Comparison of ENCODE assay signal across 8 cellular contexts in the genomic region with DNA sequence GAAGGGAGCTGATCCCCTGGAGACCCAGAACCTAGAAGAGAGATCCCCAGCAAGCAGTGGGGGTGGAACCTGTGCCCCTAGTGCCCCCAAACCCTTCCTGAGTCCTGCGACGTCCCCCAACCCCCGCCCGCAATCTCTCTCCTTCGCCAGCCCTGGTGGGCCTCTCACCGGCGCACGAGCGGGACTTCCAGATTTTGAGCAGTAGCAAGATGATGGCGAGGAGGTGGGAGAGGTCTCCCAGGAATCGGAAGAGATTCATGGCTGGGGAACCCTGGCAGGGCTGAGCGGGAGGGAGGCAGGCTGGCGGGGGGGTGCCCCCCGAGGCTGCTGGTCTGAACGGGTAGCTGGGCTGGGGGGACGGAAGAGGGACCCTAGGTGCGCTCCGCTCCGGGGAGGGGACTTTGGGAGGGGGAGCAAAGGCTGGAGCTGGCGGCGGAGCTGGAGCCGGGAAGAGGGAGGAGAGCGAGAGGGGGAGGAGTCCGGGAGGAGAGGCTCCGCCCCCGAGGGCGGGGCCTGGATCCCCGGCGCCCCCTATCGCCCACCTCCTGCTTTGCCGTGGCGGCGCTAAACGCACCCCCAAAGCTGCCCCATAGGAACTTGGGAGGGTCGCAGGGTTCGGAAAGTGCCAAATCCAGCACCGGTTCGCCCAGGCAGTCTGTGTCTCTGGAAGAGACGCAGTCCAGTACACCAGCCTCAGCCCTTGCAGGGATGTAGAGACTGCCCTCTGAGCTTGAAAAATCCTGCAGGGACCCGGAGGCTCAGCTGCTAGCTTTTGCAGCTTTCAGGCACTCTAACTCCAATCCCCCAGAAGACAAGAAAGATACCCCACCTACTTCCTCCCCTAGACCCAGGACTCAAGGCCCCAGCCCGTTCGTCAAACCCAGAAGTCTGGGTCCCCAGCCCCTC. TPM values are rescaled to one million over a fixed set of nuclear protein-coding genes. Genes with fewer than 3 reads are reported as not detected.
A peak's percentile ranks its signal among the peaks of the same experiment; 100 is the strongest.
DNase-seq lines count a peak whose midpoint lies in the region; ATAC-seq and TF ChIP-seq lines count a peak whose summit lies in the region.

A gene (minus strand): TSS at position 452 of the 906 bp plus-strand sequence. CDS start 193 bp downstream, at position 259.

- no peak within 1 kb of the TSS for H4K8ac ChIP-seq in H9 (replicated peaks; ENCODE audit: insufficient read length, low read depth, low read length)

- TF ChIP-seq CTCF in DND-41 (IDR thresholded peaks at IDR 0.05; ENCODE audit: borderline replicate concordance, extremely low read depth, low read length, poor library complexity, severe bottlenecking) (peak; percentile 97), H9 (conservative IDR thresholded peaks at IDR 0.05) (peak; percentile 95), VCaP (conservative IDR thresholded peaks at IDR 0.05) (peak; percentile 96), mammary epithelial cell (conservative IDR thresholded peaks at IDR 0.05 in 1 of 2, IDR thresholded peaks at IDR 0.05 in 1 of 2; ENCODE audit: extremely low read depth in 1 of 2, insufficient read depth in 1 of 2, low read depth in 1 of 2, low read length in 2 of 2) (peak; percentile 70 to 95)

- in situ Hi-C loops in mammary epithelial cell (cut with MboI; ENCODE audit: low sequenced_read_pairs in 2 of 2): no loop called here

- 0 out of 2 replicates have a peak, but pooled peaks cover 4% of the 10 kb centered on the region for H4K20me1 ChIP-seq in DND-41 (ENCODE audit: insufficient read depth, low read length)
- H4K20me1 ChIP-seq in H9 (ENCODE audit: control insufficient read depth, insufficient read depth, insufficient read length): no peaks in the 10 kb centered on the region
- no peaks in the 10 kb centered on the region for H4K20me1 ChIP-seq in mammary epithelial cell (ENCODE audit: insufficient read depth, low read length)

- H2AFZ ChIP-seq in DND-41 (ENCODE audit: low read depth, low read length): peak within 1 kb of the TSS; percentile 82
- H2AFZ ChIP-seq in H9 (ENCODE audit: low read length): no peak within 1 kb of the TSS
- peak within 1 kb of the TSS; percentile 92 for H2AFZ ChIP-seq in mammary epithelial cell (ENCODE audit: low read depth, low read length)

- BruUV-seq in mammary epithelial cell (replicated peaks; lab: Mats Ljungman, UMichigan): TSS peak; percentile 61

- peak within 1 kb of the TSS; percentile 93 to 98 for H3K4me3 Mint-ChIP-seq in H9

- peaks cover 45% of the 10 kb centered on the region for H3K27me3 Mint-ChIP-seq in H9 (ENCODE audit: low read depth)

- H3K27ac Mint-ChIP-seq in H9: peak within 1 kb of the TSS; percentile 77 to 96 (median 94)

- no peak within 1 kb of the TSS for H2BK120ac ChIP-seq in H9 (ENCODE audit: low read depth, low read length, poor library complexity, severe bottlenecking)

- no peak within 1 kb of the TSS for H4K91ac ChIP-seq in H9 (ENCODE audit: insufficient read length, low read depth, low read length)

- no peak within 1 kb of the TSS for H3K4ac ChIP-seq in H9 (ENCODE audit: low read depth, low read length)

- no peak within 1 kb of the TSS for H2BK15ac ChIP-seq in H9 (ENCODE audit: low read depth, low read length)

- peak within 1 kb of the TSS; percentile 76 for H3K4me2 ChIP-seq in DND-41 (ENCODE audit: insufficient read depth, low read length)
- H3K4me2 ChIP-seq in H9 (ENCODE audit: insufficient read depth, insufficient read length, low read length): peak within 1 kb of the TSS; percentile 65
- H3K4me2 ChIP-seq in mammary epithelial cell (ENCODE audit: insufficient read depth, low read depth, low read length): peak within 1 kb of the TSS; percentile 87

- H3K4me1 Mint-ChIP-seq in H9: peaks cover 21 to 43% of the 10 kb centered on the region in 2 experiments

- H3K18ac ChIP-seq in H9 (ENCODE audit: insufficient read length, low read depth, low read length): peak within 1 kb of the TSS; percentile 70

- CTCF ChIA-PET in mammary epithelial cell (lab: Charles Lee; ENCODE audit: low non-redundant PET): interaction anchor here (0.5 to 1.4 kb wide), 9 partner anchors 27 to 200 kb away, joined by 3 to 10 read pairs (median 4); a partner anchor contains a TSS

- peaks cover 27% of the 10 kb centered on the region for H3K36me3 ChIP-seq in DND-41 (ENCODE audit: insufficient read depth, low read length)
- peaks cover 9% of the 10 kb centered on the region for H3K36me3 ChIP-seq in mammary epithelial cell (ENCODE audit: insufficient read depth, low read length)
- H3K36me3 ChIP-seq in skeletal muscle tissue (ENCODE audit: control insufficient read depth in 3 of 3, insufficient read depth in 3 of 3, low read length in 3 of 3): peaks cover 19 to 26% (median 24%) of the 10 kb centered on the region in 3 donors

- H3K9me3 Mint-ChIP-seq in H9: no peaks in the 10 kb centered on the region

- peak; percentile 77 for DNase-seq in DND-41
- DNase-seq in H9: peak; percentile 78
- peak; percentile 63 for DNase-seq in NCI-H1105 treated with DMSO at 0.1 percent for 48 hours (lab: John Stamatoyannopoulos, UW)
- peak; percentile 58 for DNase-seq in mammary epithelial cell
- peak; percentile 91 for DNase-seq in iPS-NIHi11 (ENCODE audit: low spot score)
- DNase-seq in amniotic stem cell (lab: John Stamatoyannopoulos, UW): no peak

- H2BK12ac ChIP-seq in H9 (ENCODE audit: insufficient read length, low read depth, low read length): no peak within 1 kb of the TSS

- peak within 1 kb of the TSS; percentile 86 for H3K27ac ChIP-seq in DND-41 (ENCODE audit: low read length)
- no peak within 1 kb of the TSS for H3K27ac ChIP-seq in H9 (ENCODE audit: insufficient read length, low read depth, low read length)
- H3K27ac ChIP-seq in VCaP: peak within 1 kb of the TSS; percentile 96
- peak within 1 kb of the TSS; percentile 87 for H3K27ac ChIP-seq in mammary epithelial cell (ENCODE audit: insufficient read depth, low read depth, low read length)
- peak within 1 kb of the TSS; percentile 92 for H3K27ac ChIP-seq in skeletal muscle tissue (ENCODE audit: low read depth, low read length)

- H3K4me3 ChIP-seq in DND-41 (ENCODE audit: low read depth in 1 of 2, low read length in 2 of 2): peak within 1 kb of the TSS; percentile 71 to 85
- peak within 1 kb of the TSS; percentile 63 to 94 (median 93) for H3K4me3 ChIP-seq in mammary epithelial cell (replicated peaks in 1 of 3; ENCODE audit: insufficient read depth in 1 of 3, low read depth in 2 of 3, low read length in 3 of 3)
- H3K4me3 ChIP-seq in skeletal muscle tissue (ENCODE audit: low read length in 3 of 3): peak within 1 kb of the TSS; percentile 90 to 97 (median 92)

- no peak within 1 kb of the TSS for H3K23ac ChIP-seq in H9 (ENCODE audit: insufficient read length, low read depth, low read length)

- no peak within 1 kb of the TSS for H4K5ac ChIP-seq in H9 (ENCODE audit: insufficient read length, low read depth, low read length)

- no peak within 1 kb of the TSS for H2BK5ac ChIP-seq in H9 (ENCODE audit: insufficient read length, low read length)

- dilution Hi-C loops in mammary epithelial cell (cut with HindIII; ENCODE audit: low sequenced_read_pairs): no loop called here

- no peak within 1 kb of the TSS for H2BK20ac ChIP-seq in H9 (ENCODE audit: low read depth, low read length, poor library complexity, severe bottlenecking)

- peak within 1 kb of the TSS; percentile 85 for H3K9ac ChIP-seq in DND-41 (ENCODE audit: low read depth, low read length)
- peak within 1 kb of the TSS; percentile 87 for H3K9ac ChIP-seq in H9 (ENCODE audit: extremely low read depth, insufficient read length, low read length)
- H3K9ac ChIP-seq in mammary epithelial cell (ENCODE audit: insufficient read depth, low read length): peak within 1 kb of the TSS; percentile 88
- peak within 1 kb of the TSS; percentile 96 to 99 (median 98) for H3K9ac ChIP-seq in skeletal muscle tissue (ENCODE audit: low read depth in 1 of 3, low read length in 3 of 3)

- no CpG with 5 or more reads among the region's 42 CpGs for WGBS in H9 (ENCODE audit: extremely low coverage, insufficient read length, low lambda C conversion rate)
- 10% methylated on average over 16 of the region's 42 CpGs for WGBS in mammary epithelial cell (ENCODE audit: low coverage, missing lambda C conversion rate)

- H3T11ph ChIP-seq in H9 (ENCODE audit: low read length): no peak within 1 kb of the TSS

- H3K36me3 Mint-ChIP-seq in H9 (ENCODE audit: insufficient read depth in 1 of 3, low read depth in 3 of 3): peaks cover 19 to 27% (median 24%) of the 10 kb centered on the region in 3 experiments; a peak in 6 of 7 replicates

- H3K27me3 ChIP-seq in DND-41 (ENCODE audit: insufficient read depth, low read length, poor library complexity): peaks cover 33% of the 10 kb centered on the region
- peaks cover 8% of the 10 kb centered on the region; the same call in 1 of the 2 replicates for H3K27me3 ChIP-seq in H9 (ENCODE audit: insufficient read depth, low read length)
- peaks cover 10% of the 10 kb centered on the region for H3K27me3 ChIP-seq in mammary epithelial cell (ENCODE audit: insufficient read depth, low read length)
- H3K27me3 ChIP-seq in skeletal muscle tissue (ENCODE audit: control insufficient read depth in 3 of 3, insufficient read depth in 3 of 3, low read length in 3 of 3): peaks cover 31 to 38% (median 36%) of the 10 kb centered on the region in 3 donors

- H3K9me3 ChIP-seq in DND-41 (ENCODE audit: insufficient read depth, low read length, severe bottlenecking): no peaks in the 10 kb centered on the region
- H3K9me3 ChIP-seq in H9 (ENCODE audit: control insufficient read depth, low read depth, low read length): no peaks in the 10 kb centered on the region
- no peaks in the 10 kb centered on the region for H3K9me3 ChIP-seq in mammary epithelial cell (replicated peaks; ENCODE audit: insufficient read depth, low read length)
- H3K9me3 ChIP-seq in skeletal muscle tissue (ENCODE audit: control insufficient read depth in 3 of 3, low read length in 3 of 3): no peaks in the 10 kb centered on the region

- H3K79me2 ChIP-seq in DND-41 (ENCODE audit: insufficient read depth, low read length): peaks cover 27% of the 10 kb centered on the region
- no peaks in the 10 kb centered on the region for H3K79me2 ChIP-seq in H9 (ENCODE audit: insufficient read depth, low read length)
- H3K79me2 ChIP-seq in mammary epithelial cell (ENCODE audit: insufficient read depth, low read length): peaks cover 30% of the 10 kb centered on the region

- ATAC-seq in DND-41 (ENCODE audit: insufficient read depth, low read depth): peak; percentile 82

- H2AK5ac ChIP-seq in H9 (ENCODE audit: insufficient read length, low read length): no peak within 1 kb of the TSS

- intact Hi-C loops in mammary epithelial cell (cut with micrococcal nuclease): loop anchor here (1.0 to 5.0 kb wide), 5 partner anchors 27 to 124 kb away; a partner anchor contains a TSS

- H3K79me1 ChIP-seq in H9 (ENCODE audit: insufficient read depth, low read depth, low read length, poor library complexity, severe bottlenecking): no peaks in the 10 kb centered on the region

- no peak within 1 kb of the TSS for H3K56ac ChIP-seq in H9 (ENCODE audit: insufficient read length, low read depth, low read length)

- peak within 1 kb of the TSS; percentile 69 for H3K14ac ChIP-seq in H9 (ENCODE audit: insufficient read depth, low read length)

- peaks cover 20% of the 10 kb centered on the region for H3K4me1 ChIP-seq in DND-41 (ENCODE audit: insufficient read depth, low read length)
- peaks cover 3% of the 10 kb centered on the region; the same call in 1 of the 2 replicates for H3K4me1 ChIP-seq in H9 (ENCODE audit: insufficient read depth, low read length)
- peaks cover 12% of the 10 kb centered on the region for H3K4me1 ChIP-seq in mammary epithelial cell (ENCODE audit: insufficient read depth, low read length)
- peaks cover 6 to 21% (median 14%) of the 10 kb centered on the region in 3 donors for H3K4me1 ChIP-seq in skeletal muscle tissue (ENCODE audit: control insufficient read depth in 3 of 3, insufficient read depth in 3 of 3, low read length in 3 of 3)

- peaks cover 5% of the 10 kb centered on the region for H3K23me2 ChIP-seq in H9 (ENCODE audit: insufficient read length, low read depth, low read length, poor library complexity, severe bottlenecking)

RNA-seq across cellular contexts. Expression of the gene that starts here (rescaled TPM):
- 195 and 198 TPM in 2 replicates for total RNA-seq in H9 (2021)
- 100 to 1,000 TPM in 1 of 2 donors, 10 to 100 TPM in 1; 73.2 to 171 TPM for total RNA-seq in mammary epithelial cell
- 112 TPM for polyA plus RNA-seq in mammary epithelial cell
- polyA minus RNA-seq in mammary epithelial cell: 262 TPM
- total RNA-seq in skeletal muscle tissue: 47.5 TPM
